Comparison of ENCODE assay signal across 12 cellular contexts in the genomic region with DNA sequence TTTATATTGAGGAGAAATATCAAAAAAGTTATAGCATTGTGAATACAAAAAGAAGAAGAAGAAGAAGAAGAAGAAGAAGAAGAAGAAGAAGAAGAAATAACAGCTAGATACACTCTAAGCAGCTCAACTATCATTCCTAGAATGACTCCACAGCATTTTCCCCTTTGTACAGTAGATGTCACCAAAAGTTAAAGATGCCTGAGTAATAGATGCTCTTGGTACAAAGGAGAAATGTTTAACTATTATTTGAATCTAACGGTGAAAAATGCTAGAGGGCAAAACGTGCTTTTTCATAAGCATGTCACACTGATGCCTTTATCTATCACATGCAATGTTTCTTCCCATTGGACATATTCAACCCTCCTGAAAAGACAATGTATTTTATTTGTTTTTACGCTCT.
A peak's percentile ranks its signal among the peaks of the same experiment; 100 is the strongest.
DNase-seq lines count a peak whose midpoint lies in the region; ATAC-seq lines count a peak whose summit lies in the region.
"Had no signal": no experiment of that assay in that cellular context is flagged by ENCODE, and none has a peak within 500 bp of the region (broad histone marks: within the 10 kb centered on the region; RNA-seq: fewer than 3 reads in every experiment).

No MANE protein-coding gene starts in this region.

- in situ Hi-C loops in ACHN (cut with HindIII; ENCODE audit: low pct_ligation_motif_present, low pct_unique_long_range_greater_than_20kb, low sequenced_read_pairs): no loop called here

- peak; percentile 9 for DNase-seq in ACHN
- DNase-seq in NCI-H748 (lab: John Stamatoyannopoulos, UW; ENCODE audit: unreplicated experiment): peak; percentile 1
- peak; percentile 45 for DNase-seq in fibroblast of gingiva (ENCODE audit: low read depth)
- DNase-seq in HuH-7.5 (ENCODE audit: low spot score): no peak
- no peak for DNase-seq in iPS-NIHi7 (ENCODE audit: extremely low spot score)
- no peak for DNase-seq in activated CD4-positive, alpha-beta T cell treated with anti-CD3 and anti-CD28 coated beads, Interleukin-2, amount 50 U/mL, for 48 hours
- DNase-seq: activated gamma-delta T cell treated with Interleukin-2 at 50 U/mL for 16 hours, MV-4-11, naive B cell, testis had no signal

- ATAC-seq in GM19043 (IDR thresholded peaks at IDR 0.05; ENCODE audit: low read depth, unreplicated experiment) (peak; percentile 48), HG03457 (IDR thresholded peaks at IDR 0.05; ENCODE audit: unreplicated experiment) (no peak)

Comparison
In these comparisons a context has a peak if more than half of its experiments do, and no peak if none do; other contexts are left out.
1. DNase-seq: peak in ACHN (single experiment), NCI-H748 (single experiment) and fibroblast of gingiva (single experiment); none in HuH-7.5 (single experiment), iPS-NIHi7 (single experiment) and activated CD4-positive, alpha-beta T cell treated with anti-CD3 and anti-CD28 coated beads, Interleukin-2, amount 50 U/mL, for 48 hours (0 of 2).